In genomic region chr9:121354141-121354540, GRCh38 we compare ENCODE assay signal across 9 cellular contexts. TPM values are rescaled to one million over a fixed set of nuclear protein-coding genes. Genes with fewer than 3 reads are reported as not detected.
DNase-seq lines count a peak whose midpoint lies in the region; ATAC-seq, FAIRE-seq and TF ChIP-seq lines count a peak whose summit lies in the region.
"Had no signal": no experiment of that assay in that cellular context is flagged by ENCODE, and none has a peak within 500 bp of the region (broad histone marks: within the 10 kb centered on the region; RNA-seq: fewer than 3 reads in every experiment).

No MANE protein-coding gene starts in this region.

- H3K23ac ChIP-seq in trophoblast cell (ENCODE audit: low read length), result no peak overlapping the region

- H2BK12ac ChIP-seq in trophoblast cell (ENCODE audit: low read length), result no peak overlapping the region

- 65% methylated on average over 5 of the region's 5 CpGs for WGBS in suprapubic skin
- no CpG with 5 or more reads among the region's 5 CpGs for WGBS in trophoblast cell (ENCODE audit: extremely low coverage, insufficient coverage, insufficient read length)

- no peak overlapping the region for H4K8ac ChIP-seq in trophoblast cell (ENCODE audit: low read depth, low read length)

- H3K9me3 Mint-ChIP-seq in activated CD4-positive, alpha-beta T cell treated with anti-CD3 and anti-CD28 coated beads, Interleukin-2, amount 10 ng/mL, durations not matched to agents 24 days and 14 days, result no peaks in the 10 kb centered on the region
- no peaks in the 10 kb centered on the region for H3K9me3 Mint-ChIP-seq in activated naive CD8-positive, alpha-beta T cell treated with anti-CD3 and anti-CD28 coated beads, Interleukin-2, amount 10 ng/mL, durations not matched to agents 7 days and 5 days

- H3K4me3 Mint-ChIP-seq in activated CD4-positive, alpha-beta T cell treated with anti-CD3 and anti-CD28 coated beads, Interleukin-2, amount 10 ng/mL, durations not matched to agents 24 days and 14 days, result peak overlapping the region; percentile 69
- H3K4me3 Mint-ChIP-seq in activated naive CD8-positive, alpha-beta T cell treated with anti-CD3 and anti-CD28 coated beads, Interleukin-2, amount 10 ng/mL, durations not matched to agents 7 days and 5 days, result peak overlapping the region; percentile 55

- H2BK5ac ChIP-seq in trophoblast cell (ENCODE audit: low read depth, low read length, poor library complexity), result no peak overlapping the region

- no peak overlapping the region for H4K12ac ChIP-seq in trophoblast cell (ENCODE audit: low read depth, low read length)

- POLR2A ChIA-PET in activated naive CD8-positive, alpha-beta T cell treated with anti-CD3 and anti-CD28 coated beads, Interleukin-2, amount 10 ng/mL, durations not matched to agents 7 days and 5 days (lab: Charles Lee), result interaction anchor here (2.4 kb wide), 1 partner anchor 15 kb away, joined by 9 read pairs; no protein-coding TSS in a partner anchor

- no peak overlapping the region for H3K4me2 ChIP-seq in trophoblast cell (ENCODE audit: low read length)

- H3K79me1 ChIP-seq in trophoblast cell (ENCODE audit: low read length), result no peaks in the 10 kb centered on the region

- H2AFZ ChIP-seq in trophoblast cell (ENCODE audit: insufficient read depth, low read length, poor library complexity), result no peak overlapping the region

- H3K79me2 ChIP-seq in trophoblast cell (ENCODE audit: control insufficient read depth, insufficient read depth, low read length, poor library complexity), result peaks cover 2% of the 10 kb centered on the region

- H3K27ac ChIP-seq in left lung (peak overlapping the region; percentile 65 to 96), suprapubic skin (peak overlapping the region; percentile 49), trophoblast cell (ENCODE audit: low read depth, low read length) (no peak overlapping the region)

- no peak for TF ChIP-seq POLR2A in suprapubic skin (IDR thresholded peaks at IDR 0.05)

- H3K36me3 Mint-ChIP-seq in activated CD4-positive, alpha-beta T cell treated with anti-CD3 and anti-CD28 coated beads, Interleukin-2, amount 10 ng/mL, durations not matched to agents 24 days and 14 days (ENCODE audit: low read depth), result peaks cover 44% of the 10 kb centered on the region
- H3K36me3 Mint-ChIP-seq in activated naive CD8-positive, alpha-beta T cell treated with anti-CD3 and anti-CD28 coated beads, Interleukin-2, amount 10 ng/mL, durations not matched to agents 7 days and 5 days, result peaks cover 48% of the 10 kb centered on the region

- H3K9me3 ChIP-seq in left lung (no peaks in the 10 kb centered on the region), suprapubic skin (no peaks in the 10 kb centered on the region), trophoblast cell (ENCODE audit: insufficient read depth, low read depth, low read length) (no peaks in the 10 kb centered on the region)

- no peaks in the 10 kb centered on the region for H3K27me3 ChIP-seq in left lung
- no peaks in the 10 kb centered on the region for H3K27me3 ChIP-seq in suprapubic skin
- no peaks in the 10 kb centered on the region for H3K27me3 ChIP-seq in trophoblast cell (ENCODE audit: insufficient read depth, low read length)

- no peak overlapping the region for H3K18ac ChIP-seq in trophoblast cell (ENCODE audit: low read length)

- H3K4me1 Mint-ChIP-seq in activated CD4-positive, alpha-beta T cell treated with anti-CD3 and anti-CD28 coated beads, Interleukin-2, amount 10 ng/mL, durations not matched to agents 24 days and 14 days, result peaks cover 57% of the 10 kb centered on the region
- peaks cover 46% of the 10 kb centered on the region for H3K4me1 Mint-ChIP-seq in activated naive CD8-positive, alpha-beta T cell treated with anti-CD3 and anti-CD28 coated beads, Interleukin-2, amount 10 ng/mL, durations not matched to agents 7 days and 5 days

- peak overlapping the region; percentile 89 for H3K27ac Mint-ChIP-seq in activated CD4-positive, alpha-beta T cell treated with anti-CD3 and anti-CD28 coated beads, Interleukin-2, amount 10 ng/mL, durations not matched to agents 24 days and 14 days
- peak overlapping the region; percentile 77 for H3K27ac Mint-ChIP-seq in activated naive CD8-positive, alpha-beta T cell treated with anti-CD3 and anti-CD28 coated beads, Interleukin-2, amount 10 ng/mL, durations not matched to agents 7 days and 5 days

- H3K4me3 ChIP-seq in left lung, result no peak overlapping the region
- H3K4me3 ChIP-seq in suprapubic skin, result no peak overlapping the region
- no peak overlapping the region for H3K4me3 ChIP-seq in trophoblast cell (ENCODE audit: low read depth, low read length)

- no peak for FAIRE-seq in D721Med (lab: Jason Lieb, UNC)
- FAIRE-seq: A204.1 had no signal

- intact Hi-C loops in activated CD4-positive, alpha-beta T cell treated with anti-CD3 and anti-CD28 coated beads, Interleukin-2, amount 10 ng/mL, durations not matched to agents 24 days and 14 days (cut with micrococcal nuclease), result no loop called here
- intact Hi-C loops in left lung (cut with DNase I), result no loop called here

- TF ChIP-seq EP300 in suprapubic skin (IDR thresholded peaks at IDR 0.05), result no peak

- no peak overlapping the region for H2BK120ac ChIP-seq in trophoblast cell (ENCODE audit: insufficient read depth, low read length, poor library complexity)

- TF ChIP-seq CTCF in left lung (IDR thresholded peaks at IDR 0.05) (no peak), suprapubic skin (IDR thresholded peaks at IDR 0.05) (no peak), D721Med (IDR thresholded peaks at IDR 0.05; ENCODE audit: insufficient read depth, missing control alignments) (no peak)

- no peaks in the 10 kb centered on the region for H3K27me3 Mint-ChIP-seq in activated CD4-positive, alpha-beta T cell treated with anti-CD3 and anti-CD28 coated beads, Interleukin-2, amount 10 ng/mL, durations not matched to agents 24 days and 14 days
- no peaks in the 10 kb centered on the region for H3K27me3 Mint-ChIP-seq in activated naive CD8-positive, alpha-beta T cell treated with anti-CD3 and anti-CD28 coated beads, Interleukin-2, amount 10 ng/mL, durations not matched to agents 7 days and 5 days

- no peak overlapping the region for H3K9ac ChIP-seq in trophoblast cell (ENCODE audit: low read length)

- no peak overlapping the region for H2AK5ac ChIP-seq in trophoblast cell (ENCODE audit: low read length)

- peak; percentile 8 for ATAC-seq in activated naive CD8-positive, alpha-beta T cell treated with anti-CD3 and anti-CD28 coated beads, Interleukin-2, amount 10 ng/mL, durations not matched to agents 7 days and 5 days (ENCODE audit: low read depth)
- peak; percentile 3 for ATAC-seq in left lung

- peaks cover 23 to 100% of the 10 kb centered on the region in 2 donors for H3K4me1 ChIP-seq in left lung
- peaks cover 51% of the 10 kb centered on the region for H3K4me1 ChIP-seq in suprapubic skin
- H3K4me1 ChIP-seq in trophoblast cell (ENCODE audit: control insufficient read depth in 1 of 2, insufficient read depth in 2 of 2, low read length in 2 of 2), result no peaks in the 10 kb centered on the region

- H3K14ac ChIP-seq in trophoblast cell (ENCODE audit: low read length), result no peak overlapping the region

- no peak overlapping the region for H3K4ac ChIP-seq in trophoblast cell (ENCODE audit: low read depth, low read length)

- no peak overlapping the region for H4K91ac ChIP-seq in trophoblast cell (ENCODE audit: low read depth, low read length)

- no peak for DNase-seq in activated CD4-positive, alpha-beta T cell treated with anti-CD3 and anti-CD28 coated beads, Interleukin-2, amount 10 ng/mL, durations not matched to agents 24 days and 14 days
- DNase-seq in activated CD4-positive, alpha-beta T cell treated with anti-CD3 and anti-CD28 coated beads for 48 hours, result no peak
- DNase-seq in activated naive CD8-positive, alpha-beta T cell treated with anti-CD3 and anti-CD28 coated beads, Interleukin-2, amount 10 ng/mL, durations not matched to agents 7 days and 5 days, result no peak
- DNase-seq in left lung, result no peak
- no peak for DNase-seq in suprapubic skin (ENCODE audit: low spot score in 2 of 2)
- DNase-seq in stimulated activated CD4-positive, alpha-beta T cell treated with anti-CD3 and anti-CD28 coated beads, Interleukin-15, amount 100 ng/mL, for 24 hours, result no peak
- DNase-seq in D721Med (ENCODE audit: insufficient read length, low spot score), result no peak
- no peak for DNase-seq in trophoblast cell

- H3K36me3 ChIP-seq in left lung (peaks cover 0 to 71% of the 10 kb centered on the region in 2 donors), suprapubic skin (peaks cover 29% of the 10 kb centered on the region), trophoblast cell (ENCODE audit: control insufficient read depth in 1 of 2, insufficient read depth in 2 of 2, low read length in 2 of 2) (peaks cover 19 to 46% of the 10 kb centered on the region in 2 experiments)

RNA-seq across cellular contexts. Expression of gene STOM, which starts 15.9 kb away (rescaled TPM):
- total RNA-seq in activated CD4-positive, alpha-beta T cell treated with anti-CD3 and anti-CD28 coated beads, Interleukin-2, amount 10 ng/mL, durations not matched to agents 24 days and 14 days, result 48.3 and 50.3 TPM in 2 replicates
- total RNA-seq in activated naive CD8-positive, alpha-beta T cell treated with anti-CD3 and anti-CD28 coated beads, Interleukin-2, amount 10 ng/mL, durations not matched to agents 7 days and 5 days, result 10 to 100 TPM; 87.4 to 95.4 TPM
- total RNA-seq in left lung (100 to 1,000 TPM; 496 to 576 TPM), suprapubic skin (100 to 1,000 TPM; 166 to 238 (median 185) TPM)
- 125 and 136 TPM in 2 replicates for polyA plus RNA-seq in trophoblast cell (2013)
